Comparison of ENCODE assay signal across 14 cellular contexts in genomic region chr2:171515672-171516298, GRCh38. TPM values are rescaled to one million over a fixed set of nuclear protein-coding genes. Genes with fewer than 3 reads are reported as not detected.
A peak's percentile ranks its signal among the peaks of the same experiment; 100 is the strongest.
DNase-seq lines count a peak whose midpoint lies in the region; ATAC-seq and TF ChIP-seq lines count a peak whose summit lies in the region.
"Had no signal": no experiment of that assay in that cellular context is flagged by ENCODE, and none has a peak within 500 bp of the region (broad histone marks: within the 10 kb centered on the region; RNA-seq: fewer than 3 reads in every experiment).

No MANE protein-coding gene starts in this region.

- H3K4me2 ChIP-seq in IMR-90 (ENCODE audit: low read depth, low read length) = no peak overlapping the region

- H4K20me1 ChIP-seq in IMR-90 (ENCODE audit: insufficient read depth, low read length) = no peaks in the 10 kb centered on the region

- peak; percentile 86 for ATAC-seq in IMR-90 (ENCODE audit: low read depth)
- ATAC-seq in GM21423 (IDR thresholded peaks at IDR 0.05; ENCODE audit: unreplicated experiment) = no peak
- ATAC-seq: activated T-cell treated with anti-CD3 and anti-CD28 coated beads, Interleukin-2, amount 50 U/mL, for 72 hours; T-cell had no signal

- H3K27ac ChIP-seq in IMR-90 (ENCODE audit: insufficient read depth, low read length) = no peak overlapping the region
- no peak overlapping the region for H3K27ac ChIP-seq in thyroid gland
- H3K27ac ChIP-seq: parathyroid adenoma, upper lobe of left lung had no signal

- TF ChIP-seq CTCF in IMR-90 (conservative IDR thresholded peaks at IDR 0.05; ENCODE audit: low read depth, low read length) = no peak
- TF ChIP-seq CTCF in astrocyte of the cerebellum (IDR thresholded peaks at IDR 0.05; ENCODE audit: low read depth, low read length, missing control alignments) = no peak
- no peak for TF ChIP-seq CTCF in foreskin fibroblast (IDR thresholded peaks at IDR 0.05; ENCODE audit: low read depth, low read length)
- TF ChIP-seq CTCF in thyroid gland (IDR thresholded peaks at IDR 0.05) = no peak

- H3K27me3 ChIP-seq in IMR-90 (ENCODE audit: control insufficient read depth, insufficient read depth, low read length) (no peaks in the 10 kb centered on the region), thyroid gland (no peaks in the 10 kb centered on the region)
- H3K27me3 ChIP-seq: upper lobe of left lung had no signal

- H4K91ac ChIP-seq in IMR-90 (ENCODE audit: insufficient read depth, low read depth, low read length) = no peak overlapping the region

- no peaks in the 10 kb centered on the region for H3K36me3 ChIP-seq in IMR-90 (ENCODE audit: control insufficient read depth, insufficient read depth, low read length)
- H3K36me3 ChIP-seq in thyroid gland = no peaks in the 10 kb centered on the region
- H3K36me3 ChIP-seq: upper lobe of left lung had no signal

- no peak overlapping the region for H3K56ac ChIP-seq in IMR-90 (ENCODE audit: extremely low read depth, insufficient read depth, low read length)

- no peak overlapping the region for H2BK5ac ChIP-seq in IMR-90 (ENCODE audit: low read depth, low read length, poor library complexity, severe bottlenecking)

- H3K4me1 ChIP-seq in IMR-90 (ENCODE audit: control insufficient read depth, insufficient read depth, low read length) (no peaks in the 10 kb centered on the region), thyroid gland (peaks cover 35 to 48% of the 10 kb centered on the region in 2 donors)
- H3K4me1 ChIP-seq: parathyroid adenoma, upper lobe of left lung had no signal

- no peak overlapping the region for H3K9ac ChIP-seq in IMR-90 (ENCODE audit: low read depth, low read length)
- H3K9ac ChIP-seq: parathyroid adenoma had no signal

- no peak overlapping the region for H3K23ac ChIP-seq in IMR-90 (ENCODE audit: low read depth, low read length)

- H3K4ac ChIP-seq in IMR-90 (ENCODE audit: low read depth, low read length) = no peak overlapping the region

- H3K4me3 ChIP-seq in IMR-90 (ENCODE audit: insufficient read depth, low read depth, low read length) (no peak overlapping the region), astrocyte of the cerebellum (ENCODE audit: low read depth, low read length) (no peak overlapping the region), foreskin fibroblast (ENCODE audit: low read depth in 1 of 2, low read length in 2 of 2) (no peak overlapping the region), thyroid gland (replicated peaks in 1 of 3) (no peak overlapping the region)
- H3K4me3 ChIP-seq: upper lobe of left lung had no signal

- H2BK15ac ChIP-seq in IMR-90 (ENCODE audit: low read depth, low read length) = no peak overlapping the region

- H4K5ac ChIP-seq in IMR-90 (ENCODE audit: low read depth, low read length) = no peak overlapping the region

- H2BK20ac ChIP-seq in IMR-90 (ENCODE audit: low read depth, low read length) = no peak overlapping the region

- peak overlapping the region; percentile 9 for H2AFZ ChIP-seq in IMR-90 (replicated peaks; ENCODE audit: low read length, poor library complexity)
- H2AFZ ChIP-seq: parathyroid adenoma had no signal

- 40% methylated on average over 1 of the region's 6 CpGs; no CpG with 5 or more reads in 1 of the 2 experiments for WGBS in IMR-90 (ENCODE audit: extremely low coverage in 2 of 2, insufficient read length in 1 of 2), 2 experiments
- WGBS in thyroid gland, 2 donors = 71 to 75% methylated on average over 6 of the region's 6 CpGs

- H3K9me1 ChIP-seq in IMR-90 (ENCODE audit: insufficient read depth, low read length) = 0 out of 2 replicates have a peak, but pooled peaks cover 4% of the 10 kb centered on the region

- dilution Hi-C loops in IMR-90 (cut with HindIII; ENCODE audit: low sequenced_read_pairs, unreplicated experiment) = no loop called here

- TF ChIP-seq POLR2A in IMR-90 (IDR thresholded peaks at IDR 0.05; ENCODE audit: low read depth, low read length) = no peak
- TF ChIP-seq POLR2A in thyroid gland (IDR thresholded peaks at IDR 0.05) = no peak

- intact Hi-C loops in IMR-90 (cut with micrococcal nuclease) (no loop called here), thyroid gland (cut with DNase I) (no loop called here)

- no peaks in the 10 kb centered on the region for H3K79me1 ChIP-seq in IMR-90 (ENCODE audit: low read depth in 1 of 2, low read length in 2 of 2)

- H2BK120ac ChIP-seq in IMR-90 (ENCODE audit: low read depth, low read length) = no peak overlapping the region

- DNase-seq in A172 (ENCODE audit: low spot score) = peak; percentile 74
- DNase-seq in IMR-90 = peak; percentile 68
- peak; percentile 87 for DNase-seq in astrocyte of the cerebellum (ENCODE audit: low read depth)
- DNase-seq in foreskin fibroblast = peak; percentile 64 to 86
- no peak for DNase-seq in NCI-H1694 treated with DMSO at 0.1 percent for 48 hours (lab: John Stamatoyannopoulos, UW)
- no peak for DNase-seq in cerebellar nuclear complex (lab: John Stamatoyannopoulos, UW)
- DNase-seq in thyroid gland = no peak
- DNase-seq: 8988T; activated T-cell treated with anti-CD3 and anti-CD28 coated beads, Interleukin-2, amount 50 U/mL, for 72 hours; KBM-7; T-cell; upper lobe of left lung had no signal

- CTCF ChIA-PET in IMR-90 (lab: Yijun Ruan, JAX) = interaction anchor here (0.6 kb wide), 1 partner anchor 990 kb away, joined by 4 read pairs; no protein-coding TSS in a partner anchor

- no peak for TF ChIP-seq RAD21 in IMR-90 (IDR thresholded peaks at IDR 0.05; ENCODE audit: low read length)

- H2AK5ac ChIP-seq in IMR-90 (ENCODE audit: low read depth, low read length) = no peak overlapping the region

- in situ Hi-C loops in IMR-90 (cut with MboI; ENCODE audit: low sequenced_read_pairs) (no loop called here), astrocyte of the cerebellum (cut with HindIII; ENCODE audit: low sequenced_read_pairs) (no loop called here)

- BruUV-seq in IMR-90 (replicated peaks; lab: Mats Ljungman, UMichigan) = no TSS peak

- no peak overlapping the region for H2AK9ac ChIP-seq in IMR-90 (replicated peaks; ENCODE audit: low read depth, low read length, poor library complexity)

- POLR2A ChIA-PET in IMR-90 (lab: Charles Lee; ENCODE audit: unreplicated experiment) = interaction anchor here (0.6 kb wide), 1 partner anchor 632 kb away, joined by 4 read pairs; no protein-coding TSS in a partner anchor

- no peak overlapping the region for H4K8ac ChIP-seq in IMR-90 (ENCODE audit: low read depth in 2 of 2, low read length in 2 of 2)

- H3K9me3 ChIP-seq in IMR-90 (ENCODE audit: control insufficient read depth, insufficient read depth, low read length) = no peaks in the 10 kb centered on the region
- H3K9me3 ChIP-seq in thyroid gland = no peaks in the 10 kb centered on the region
- H3K9me3 ChIP-seq: upper lobe of left lung had no signal

- H3K18ac ChIP-seq in IMR-90 (ENCODE audit: low read depth, low read length) = no peak overlapping the region

- no peak overlapping the region; the same call in 1 of the 2 replicates for H3K14ac ChIP-seq in IMR-90 (replicated peaks; ENCODE audit: low read depth, low read length)

TF ChIP-seq in IMR-90, 13 proteins besides CTCF, POLR2A, EP300 and RAD21:
- TF ChIP-seq CEBPB (IDR thresholded peaks at IDR 0.05; ENCODE audit: low read depth, low read length) (no peak), MAFK (IDR thresholded peaks at IDR 0.05; ENCODE audit: low read depth, low read length) (no peak), RFX5 (IDR thresholded peaks at IDR 0.05; ENCODE audit: low read depth, low read length) (no peak), BHLHE40 (IDR thresholded peaks at IDR 0.05; ENCODE audit: low read depth, low read length) (no peak), MXI1 (IDR thresholded peaks at IDR 0.05; ENCODE audit: borderline replicate concordance, low read depth, low read length) (no peak), RCOR1 (IDR thresholded peaks at IDR 0.05; ENCODE audit: insufficient replicate concordance, low read length) (no peak), MAZ (IDR thresholded peaks at IDR 0.05; ENCODE audit: borderline replicate concordance, low read depth, low read length) (no peak), FOS (IDR thresholded peaks at IDR 0.05; ENCODE audit: low read depth, low read length) (no peak), CHD1 (IDR thresholded peaks at IDR 0.05; ENCODE audit: low read depth, low read length) (no peak)

RNA-seq across cellular contexts. Expression of gene CYBRD1, which starts 6.5 kb away (rescaled TPM):
- total RNA-seq in A172 (2014; rRNA removed; shearing (Covaris generic)) = 159 and 186 TPM in 2 replicates
- 103 and 119 TPM in 2 replicates for total RNA-seq in IMR-90 (2012; rRNA removed)
- polyA plus RNA-seq in IMR-90 (2012; rRNA removed) = 48.8 and 53.2 TPM in 2 replicates
- polyA plus RNA-seq in IMR-90 (2012; cell fraction: cytosol; rRNA removed) = 55.0 and 65.2 TPM in 2 replicates
- 16.5 and 30.7 TPM in 2 replicates for polyA plus RNA-seq in IMR-90 (2012; cell fraction: nucleus; rRNA removed; ENCODE audit: low replicate concordance)
- 100 to 1,000 TPM; 462 to 802 (median 490) TPM for total RNA-seq in thyroid gland

Comparison
In these comparisons a context has a peak if more than half of its experiments do, and no peak if none do; other contexts are left out.
1. DNase-seq: peak in A172 (single experiment), IMR-90 (single experiment), astrocyte of the cerebellum (single experiment) and foreskin fibroblast (2 of 2); none in NCI-H1694 treated with DMSO at 0.1 percent for 48 hours (single experiment), cerebellar nuclear complex (0 of 2) and thyroid gland (0 of 2).